17 cellular contexts compared by ENCODE assay signal in the genomic region with DNA sequence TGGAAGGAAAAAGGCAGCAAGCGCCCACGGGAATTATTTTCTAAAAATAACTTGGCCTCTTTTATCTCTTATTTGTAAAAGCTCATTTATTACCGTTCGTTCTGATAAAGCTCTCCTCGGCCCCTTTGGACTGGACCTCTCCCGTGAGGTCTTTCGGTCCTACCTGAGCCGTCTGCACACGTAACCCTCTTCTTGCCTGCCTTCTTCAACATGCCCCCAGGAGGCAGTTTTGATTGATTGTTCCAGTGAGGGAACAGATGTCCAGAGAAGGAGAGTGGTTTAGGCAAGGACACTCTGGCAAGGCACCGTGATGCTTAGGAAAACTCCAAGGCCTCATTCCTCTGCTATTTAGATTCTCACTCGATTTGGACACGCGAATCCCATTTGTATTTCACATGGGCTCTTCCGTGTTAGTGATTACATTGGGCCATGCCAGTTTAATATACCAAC. TPM values are rescaled to one million over a fixed set of nuclear protein-coding genes. Genes with fewer than 3 reads are reported as not detected.
DNase-seq lines count a peak whose midpoint lies in the region; ATAC-seq, FAIRE-seq and TF ChIP-seq lines count a peak whose summit lies in the region.
"Had no signal": no experiment of that assay in that cellular context is flagged by ENCODE, and none has a peak within 500 bp of the region (broad histone marks: within the 10 kb centered on the region; RNA-seq: fewer than 3 reads in every experiment).

No MANE protein-coding gene starts in this region.

- H3K9me3 Mint-ChIP-seq in activated T-cell treated with anti-CD3 and anti-CD28 coated beads, Interleukin-2, amount 50 U/mL, for 4 hours = no peaks in the 10 kb centered on the region
- H3K9me3 Mint-ChIP-seq: CD8-positive, alpha-beta memory T cell; stimulated activated memory B cell treated with anti-CD40 and anti-IgM and Interleukin-4, amounts not matched to agents 10 μg/mL and 1 μg/mL and 100 μg/mL, for 72 hours had no signal

- 53 to 54% methylated on average over 14 of the region's 14 CpGs for WGBS in GM23248 (ENCODE audit: low coverage in 1 of 2, low lambda C conversion rate in 2 of 2, missing lambda C conversion rate in 2 of 2), 2 experiments
- WGBS in smooth muscle cell (ENCODE audit: low lambda C conversion rate) = 79% methylated on average over 14 of the region's 14 CpGs
- WGBS in aorta, 2 donors = 22 to 26% methylated on average over 14 of the region's 14 CpGs

- H3K27ac ChIP-seq in GM23248 = peak overlapping the region; percentile 90
- peak overlapping the region; percentile 71 for H3K27ac ChIP-seq in brain microvascular endothelial cell
- peak overlapping the region; percentile 75 for H3K27ac ChIP-seq in keratinocyte (ENCODE audit: control insufficient read depth, insufficient read depth, low read length)
- H3K27ac ChIP-seq in smooth muscle cell (ENCODE audit: low read depth) = peak overlapping the region; percentile 68
- H3K27ac ChIP-seq in aorta (ENCODE audit: low read depth in 1 of 2, low read length in 2 of 2) = peak overlapping the region in 1 of 2 donors; percentile 30
- H3K27ac ChIP-seq: neutrophil had no signal

- H3K36me3 ChIP-seq in GM23248 (ENCODE audit: low read depth) (no peaks in the 10 kb centered on the region), brain microvascular endothelial cell (replicated peaks) (peaks cover 19% of the 10 kb centered on the region), keratinocyte (ENCODE audit: control insufficient read depth in 2 of 2, extremely low read depth in 1 of 2, insufficient read depth in 2 of 2, low read length in 2 of 2) (peaks cover 26 to 30% of the 10 kb centered on the region in 2 experiments), smooth muscle cell (ENCODE audit: low read depth) (no peaks in the 10 kb centered on the region), aorta (ENCODE audit: control insufficient read depth in 1 of 2, insufficient read depth in 2 of 2, low read length in 1 of 2) (no peaks in the 10 kb centered on the region)

- H3K9me3 ChIP-seq in GM23248 (ENCODE audit: low read depth) (no peaks in the 10 kb centered on the region), keratinocyte (ENCODE audit: control insufficient read depth, low read depth, low read length) (no peaks in the 10 kb centered on the region), smooth muscle cell (replicated peaks; ENCODE audit: low read depth) (no peaks in the 10 kb centered on the region), aorta (ENCODE audit: control insufficient read depth, low read length) (no peaks in the 10 kb centered on the region)
- H3K9me3 ChIP-seq: neutrophil had no signal

- no peaks in the 10 kb centered on the region for H3K9me2 ChIP-seq in GM23248 (ENCODE audit: insufficient read depth)

- H3K4me3 ChIP-seq in GM23248 (no peak overlapping the region), brain microvascular endothelial cell (ENCODE audit: low read depth, low read length) (no peak overlapping the region), keratinocyte (ENCODE audit: control insufficient read depth in 2 of 3, extremely low read depth in 1 of 3, insufficient read depth in 2 of 3, low read depth in 1 of 3, low read length in 3 of 3) (no peak overlapping the region), smooth muscle cell (no peak overlapping the region), aorta (ENCODE audit: low read length in 2 of 2) (no peak overlapping the region)
- H3K4me3 ChIP-seq: skin epidermis had no signal

- peaks cover 23% of the 10 kb centered on the region for H3F3A ChIP-seq in GM23248 (ENCODE audit: insufficient read depth)
- H3F3A ChIP-seq in smooth muscle cell (ENCODE audit: low read depth) = peaks cover 7% of the 10 kb centered on the region

- H3K36me3 Mint-ChIP-seq in activated T-cell treated with anti-CD3 and anti-CD28 coated beads, Interleukin-2, amount 50 U/mL, for 4 hours (ENCODE audit: insufficient read depth) = peaks cover 38% of the 10 kb centered on the region

- intact Hi-C loops in aorta (cut with DNase I) = no loop called here

- ATAC-seq in activated T-cell treated with anti-CD3 and anti-CD28 coated beads, Interleukin-2, amount 50 U/mL, for 4 hours = no peak
- no peak for ATAC-seq in aorta (ENCODE audit: low FRiP score)
- ATAC-seq: stimulated activated memory B cell treated with anti-CD40 and anti-IgM and Interleukin-4, amounts not matched to agents 10 μg/mL and 1 μg/mL and 100 μg/mL, for 72 hours had no signal

- no peaks in the 10 kb centered on the region for H3K79me2 ChIP-seq in GM23248 (ENCODE audit: insufficient read depth)
- no peaks in the 10 kb centered on the region for H3K79me2 ChIP-seq in keratinocyte (ENCODE audit: control insufficient read depth, insufficient read depth, low read length)
- H3K79me2 ChIP-seq in smooth muscle cell (ENCODE audit: low read depth) = no peaks in the 10 kb centered on the region

- H3K4me1 ChIP-seq in GM23248 (ENCODE audit: insufficient read depth) (peaks cover 19% of the 10 kb centered on the region), keratinocyte (ENCODE audit: control insufficient read depth, extremely low read depth, insufficient read depth, low read length) (peaks cover 16% of the 10 kb centered on the region), smooth muscle cell (ENCODE audit: low read depth) (no peaks in the 10 kb centered on the region), aorta (ENCODE audit: control insufficient read depth in 1 of 2, insufficient read depth in 2 of 2, low read length in 2 of 2) (no peaks in the 10 kb centered on the region)

- no peaks in the 10 kb centered on the region for H3K9me1 ChIP-seq in keratinocyte (ENCODE audit: control insufficient read depth, extremely low read depth, insufficient read depth, low read length)

- peak; percentile 14 for TF ChIP-seq CTCF in brain microvascular endothelial cell (IDR thresholded peaks at IDR 0.05; ENCODE audit: low read depth, low read length, missing control alignments)
- TF ChIP-seq CTCF in keratinocyte (optimal IDR thresholded peaks at IDR 0.05 in 1 of 3, IDR thresholded peaks at IDR 0.05 in 1 of 3, conservative IDR thresholded peaks at IDR 0.05 in 1 of 3; ENCODE audit: extremely low read depth in 1 of 3, insufficient read depth in 2 of 3, low read length in 3 of 3) = no peak
- TF ChIP-seq CTCF in smooth muscle cell (IDR thresholded peaks at IDR 0.05; ENCODE audit: borderline replicate concordance, insufficient read depth, poor library complexity, severe bottlenecking) = no peak

- FAIRE-seq in keratinocyte (lab: Jason Lieb, UNC) = no peak
- FAIRE-seq: GM12891 had no signal

- H3K9ac ChIP-seq in GM23248 = peak overlapping the region; percentile 64
- peak overlapping the region; percentile 24 for H3K9ac ChIP-seq in keratinocyte (ENCODE audit: control insufficient read depth, extremely low read depth, insufficient read depth, low read length)
- H3K9ac ChIP-seq in smooth muscle cell (ENCODE audit: low read depth) = no peak overlapping the region

- H3K27me3 Mint-ChIP-seq in activated T-cell treated with anti-CD3 and anti-CD28 coated beads, Interleukin-2, amount 50 U/mL, for 4 hours (ENCODE audit: low read depth) = no peaks in the 10 kb centered on the region
- H3K27me3 Mint-ChIP-seq: stimulated activated memory B cell treated with anti-CD40 and anti-IgM and Interleukin-4, amounts not matched to agents 10 μg/mL and 1 μg/mL and 100 μg/mL, for 72 hours had no signal

- H3K4me2 ChIP-seq in GM23248 (ENCODE audit: unreplicated experiment) (peak overlapping the region; percentile 29), keratinocyte (ENCODE audit: control insufficient read depth, extremely low read depth, insufficient read depth, low read depth, low read length) (no peak overlapping the region), smooth muscle cell (no peak overlapping the region)

- dilution Hi-C loops in keratinocyte (cut with MboI; ENCODE audit: extremely low pct_ligation_motif_present, low sequenced_read_pairs) = no loop called here

- H3K27me3 ChIP-seq in GM23248 (replicated peaks; ENCODE audit: insufficient read depth) (no peaks in the 10 kb centered on the region), brain microvascular endothelial cell (replicated peaks) (no peaks in the 10 kb centered on the region), keratinocyte (ENCODE audit: control insufficient read depth, extremely low read depth, insufficient read depth, low read length) (no peaks in the 10 kb centered on the region), smooth muscle cell (ENCODE audit: low read depth) (no peaks in the 10 kb centered on the region), aorta (ENCODE audit: control insufficient read depth in 1 of 2, insufficient read depth in 2 of 2, low read length in 1 of 2) (no peaks in the 10 kb centered on the region)
- H3K27me3 ChIP-seq: neutrophil had no signal

- H3K4me3 Mint-ChIP-seq in activated T-cell treated with anti-CD3 and anti-CD28 coated beads, Interleukin-2, amount 50 U/mL, for 4 hours = no peak overlapping the region
- H3K4me3 Mint-ChIP-seq: CD8-positive, alpha-beta memory T cell; stimulated activated memory B cell treated with anti-CD40 and anti-IgM and Interleukin-4, amounts not matched to agents 10 μg/mL and 1 μg/mL and 100 μg/mL, for 72 hours had no signal

- no peaks in the 10 kb centered on the region for H4K20me1 ChIP-seq in GM23248 (ENCODE audit: insufficient read depth)
- H4K20me1 ChIP-seq in keratinocyte (ENCODE audit: control insufficient read depth, extremely low read depth, insufficient read depth, low read length) = no peaks in the 10 kb centered on the region
- no peaks in the 10 kb centered on the region for H4K20me1 ChIP-seq in smooth muscle cell (ENCODE audit: low read depth)

- no peak for DNase-seq in GM23248
- DNase-seq in brain microvascular endothelial cell = no peak
- DNase-seq in keratinocyte (ENCODE audit: low read depth, low spot score) = no peak
- no peak for DNase-seq in smooth muscle cell (lab: John Stamatoyannopoulos, UW; ENCODE audit: unreplicated experiment)
- DNase-seq in activated T-cell treated with anti-CD3 and anti-CD28 coated beads, Interleukin-2, amount 50 U/mL, for 4 hours = no peak
- DNase-seq in EL = no peak
- DNase-seq in aorta = no peak
- DNase-seq in SIG-M5 (lab: John Stamatoyannopoulos, UW) = no peak
- DNase-seq: activated CD4-positive, alpha-beta T cell treated with anti-CD3 and anti-CD28 coated beads, Interleukin-2, amount 50 U/mL, for 4 hours; CD8-positive, alpha-beta memory T cell; effector memory CD4-positive, alpha-beta T cell; H7; MV-4-11 had no signal

- H2AFZ ChIP-seq in GM23248 (no peak overlapping the region), keratinocyte (ENCODE audit: control insufficient read depth, low read length) (no peak overlapping the region), smooth muscle cell (ENCODE audit: low read depth) (no peak overlapping the region)

- in situ Hi-C loops in GM23248 (cut with MboI) (no loop called here), brain microvascular endothelial cell (cut with HindIII; ENCODE audit: low pct_ligation_motif_present, low sequenced_read_pairs) (no loop called here)

- H3K4me1 Mint-ChIP-seq in activated T-cell treated with anti-CD3 and anti-CD28 coated beads, Interleukin-2, amount 50 U/mL, for 4 hours (ENCODE audit: low read depth) = peaks cover 4% of the 10 kb centered on the region
- H3K4me1 Mint-ChIP-seq: stimulated activated memory B cell treated with anti-CD40 and anti-IgM and Interleukin-4, amounts not matched to agents 10 μg/mL and 1 μg/mL and 100 μg/mL, for 72 hours had no signal

RNA-seq across cellular contexts. Expression of a gene that starts 53.1 kb away (rescaled TPM):
- total RNA-seq in GM23248 (2014; rRNA removed; shearing (Covaris generic)) = not detected in 2 replicates
- polyA plus RNA-seq in GM23248 (2016; fragmentation: Nextera tagmentation; extraction: Ambion mirVana) = not detected in 2 replicates
- polyA plus RNA-seq in keratinocyte = 0.06 to 0.19 TPM (median 0.08 TPM) in 3 replicates
- not detected for polyA plus RNA-seq in keratinocyte (2011; ENCODE audit: low read depth)
- 0.16 and 0.22 TPM in 2 replicates for polyA plus RNA-seq in keratinocyte (2011; cell fraction: cytosol; rRNA removed)
- polyA plus RNA-seq in keratinocyte (2011; cell fraction: nucleus; rRNA removed) = 0.09 and 0.29 TPM in 2 replicates
- 0.15 TPM in 1 of 2 replicates, not detected in the other for polyA plus RNA-seq in keratinocyte (2012; ENCODE audit: low replicate concordance)
- polyA minus RNA-seq in keratinocyte = not detected in 3 replicates
- polyA minus RNA-seq in keratinocyte (2011; cell fraction: cytosol; rRNA and poly(A)+ RNA removed) = not detected
- polyA minus RNA-seq in keratinocyte (2011; cell fraction: nucleus; rRNA and poly(A)+ RNA removed) = not detected in 2 replicates
- 1.1 TPM in 1 of 2 replicates, not detected in the other for total RNA-seq in smooth muscle cell
- not detected in 2 replicates for polyA plus RNA-seq in smooth muscle cell
- total RNA-seq in activated T-cell treated with anti-CD3 and anti-CD28 coated beads, Interleukin-2, amount 50 U/mL, for 4 hours = 10 to 100 TPM; 20.7 to 23.7 (median 20.8) TPM
- total RNA-seq in aorta = 1 to 10 TPM in 1 of 2 donors, under 1 TPM in 1; 0.26 to 1.1 TPM
- polyA plus RNA-seq in aorta = not detected

Comparison
In these comparisons a context has a peak if more than half of its experiments do, and no peak if none do; other contexts are left out.
1. RNA of a gene that starts 53.1 kb away (total RNA-seq): 20.7 to 23.7 TPM in activated T-cell treated with anti-CD3 and anti-CD28 coated beads, Interleukin-2, amount 50 U/mL, for 4 hours; 0.26 to 1.1 TPM in aorta, not detected in GM23248 and 1.1 TPM in smooth muscle cell; every median in the first group is over 10 times any median in the second.